In the genomic region with DNA sequence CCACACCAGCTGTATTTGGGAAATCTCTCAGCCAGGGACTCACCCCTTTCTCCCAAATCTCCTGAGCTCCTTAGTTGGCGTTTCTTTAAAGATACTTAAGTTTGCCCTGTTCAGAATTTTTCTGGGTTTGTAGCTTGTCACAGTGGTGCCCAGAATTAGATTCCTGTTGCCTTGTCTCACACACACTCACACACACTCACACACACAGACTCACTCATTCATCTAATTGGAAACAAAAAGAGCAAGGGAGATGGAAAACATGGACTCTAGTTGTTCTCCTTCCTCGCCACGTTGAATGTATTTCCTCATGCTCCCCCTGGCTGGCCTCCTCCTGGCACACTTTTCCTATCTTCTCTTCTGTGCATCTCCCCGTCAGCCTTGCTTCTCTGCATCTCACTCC, we compare ENCODE assay signal across 29 cellular contexts.
"Had no signal": no experiment of that assay in that cellular context is flagged by ENCODE, and none has a peak within 500 bp of the region (broad histone marks: within the 10 kb centered on the region; RNA-seq: fewer than 3 reads in every experiment).

No MANE protein-coding gene starts in this region.

- ATAC-seq: activated T-cell treated with anti-CD3 and anti-CD28 coated beads, Interleukin-2, amount 50 U/mL, for 4 hours; activated T-helper 17 cell treated with anti-CD3 and anti-CD28 coated beads, Interleukin-2, amount 50 U/mL, for 72 hours; esophagus mucosa; foreskin keratinocyte; gastrocnemius medialis; heart left ventricle had no signal

- H3K9me3 ChIP-seq: gastrocnemius medialis, heart left ventricle had no signal

- H3K4me3 Mint-ChIP-seq: activated CD4-positive, alpha-beta memory T cell treated with anti-CD3 and anti-CD28 coated beads, Interleukin-2, amount 10 ng/mL, durations not matched to agents 7 days and 5 days; activated CD4-positive, alpha-beta T cell treated with anti-CD3 and anti-CD28 coated beads, Interleukin-2, amount 10 ng/mL, durations not matched to agents 7 days and 5 days; activated naive CD8-positive, alpha-beta T cell; activated T-cell treated with anti-CD3 and anti-CD28 coated beads, Interleukin-2, amount 50 U/mL, for 4 hours; activated T-helper 17 cell treated with anti-CD3 and anti-CD28 coated beads, Interleukin-2, amount 50 U/mL, for 72 hours; central memory CD8-positive, alpha-beta T cell; dendritic cell treated with granulocyte-macrophage colony-stimulating factor and Interleukin-4, amounts not matched to agents 40 ng/mL and 50 ng/mL, for 4 days; endodermal cell had no signal

- H3K4me3 ChIP-seq: coronary artery, dorsolateral prefrontal cortex, gastrocnemius medialis, heart left ventricle had no signal

- H3K36me3 Mint-ChIP-seq: activated naive CD8-positive, alpha-beta T cell had no signal

- DNase-seq: activated CD4-positive, alpha-beta memory T cell treated with anti-CD3 and anti-CD28 coated beads, Interleukin-2, amount 10 ng/mL, durations not matched to agents 7 days and 5 days; activated CD4-positive, alpha-beta T cell treated with anti-CD3 and anti-CD28 coated beads for 1 hour; activated CD4-positive, alpha-beta T cell treated with anti-CD3 and anti-CD28 coated beads for 4 hours; activated CD4-positive, alpha-beta T cell treated with anti-CD3 and anti-CD28 coated beads, Interleukin-2, amount 10 ng/mL, durations not matched to agents 7 days and 5 days; activated CD4-positive, alpha-beta T cell treated with anti-CD3 and anti-CD28 coated beads, Interleukin-2, amount 50 U/mL, for 4 hours; activated effector memory CD4-positive, alpha-beta T cell treated with Interleukin-2 at 50 U/mL for 16 hours; activated gamma-delta T cell treated with Interleukin-2 at 50 U/mL for 16 hours; activated naive CD4-positive, alpha-beta T cell treated with anti-CD3 and anti-CD28 coated beads, Interleukin-2, amount 50 U/mL, for 16 hours; activated naive CD4-positive, alpha-beta T cell treated with Interleukin-2 at 50 U/mL for 16 hours; activated T-cell treated with anti-CD3 and anti-CD28 coated beads, Interleukin-2, amount 50 U/mL, for 4 hours; amniotic stem cell; anterior cingulate cortex; brain microvascular endothelial cell; effector memory CD4-positive, alpha-beta T cell; endodermal cell; foreskin keratinocyte; gastrocnemius medialis; glutamatergic neuron; heart left ventricle; T-helper 2 cell had no signal

- H3K27me3 ChIP-seq: brain microvascular endothelial cell, dorsolateral prefrontal cortex, foreskin keratinocyte, gastrocnemius medialis had no signal

- H3K27ac Mint-ChIP-seq: activated CD4-positive, alpha-beta memory T cell treated with anti-CD3 and anti-CD28 coated beads, Interleukin-2, amount 10 ng/mL, durations not matched to agents 7 days and 5 days; activated CD4-positive, alpha-beta T cell treated with anti-CD3 and anti-CD28 coated beads, Interleukin-2, amount 10 ng/mL, durations not matched to agents 7 days and 5 days; activated naive CD8-positive, alpha-beta T cell; activated T-helper 17 cell treated with anti-CD3 and anti-CD28 coated beads, Interleukin-2, amount 50 U/mL, for 72 hours; dendritic cell treated with granulocyte-macrophage colony-stimulating factor and Interleukin-4, amounts not matched to agents 40 ng/mL and 50 ng/mL, for 4 days; endodermal cell had no signal

- H3K4me1 Mint-ChIP-seq: activated CD4-positive, alpha-beta memory T cell treated with anti-CD3 and anti-CD28 coated beads, Interleukin-2, amount 10 ng/mL, durations not matched to agents 7 days and 5 days; activated CD4-positive, alpha-beta T cell treated with anti-CD3 and anti-CD28 coated beads, Interleukin-2, amount 10 ng/mL, durations not matched to agents 7 days and 5 days; activated T-helper 17 cell treated with anti-CD3 and anti-CD28 coated beads, Interleukin-2, amount 50 U/mL, for 72 hours; central memory CD8-positive, alpha-beta T cell had no signal

- H3K27ac ChIP-seq: brain microvascular endothelial cell, coronary artery, foreskin keratinocyte, gastrocnemius medialis, heart left ventricle had no signal

- H3K27me3 Mint-ChIP-seq: activated CD4-positive, alpha-beta memory T cell treated with anti-CD3 and anti-CD28 coated beads, Interleukin-2, amount 10 ng/mL, durations not matched to agents 7 days and 5 days; activated CD4-positive, alpha-beta T cell treated with anti-CD3 and anti-CD28 coated beads, Interleukin-2, amount 10 ng/mL, durations not matched to agents 7 days and 5 days; activated naive CD8-positive, alpha-beta T cell; activated T-helper 17 cell treated with anti-CD3 and anti-CD28 coated beads, Interleukin-2, amount 50 U/mL, for 72 hours; central memory CD8-positive, alpha-beta T cell had no signal

- FAIRE-seq: astrocyte, bronchial epithelial cell had no signal

- H3K9me3 Mint-ChIP-seq: activated CD4-positive, alpha-beta memory T cell treated with anti-CD3 and anti-CD28 coated beads, Interleukin-2, amount 10 ng/mL, durations not matched to agents 7 days and 5 days; activated CD4-positive, alpha-beta T cell treated with anti-CD3 and anti-CD28 coated beads, Interleukin-2, amount 10 ng/mL, durations not matched to agents 7 days and 5 days; activated T-cell treated with anti-CD3 and anti-CD28 coated beads, Interleukin-2, amount 50 U/mL, for 4 hours; activated T-helper 17 cell treated with anti-CD3 and anti-CD28 coated beads, Interleukin-2, amount 50 U/mL, for 72 hours; central memory CD8-positive, alpha-beta T cell; dendritic cell treated with granulocyte-macrophage colony-stimulating factor and Interleukin-4, amounts not matched to agents 40 ng/mL and 50 ng/mL, for 4 days; endodermal cell had no signal

- H3K36me3 ChIP-seq: brain microvascular endothelial cell, gastrocnemius medialis, heart left ventricle had no signal
